8 cellular contexts compared by ENCODE assay signal in the genomic region with DNA sequence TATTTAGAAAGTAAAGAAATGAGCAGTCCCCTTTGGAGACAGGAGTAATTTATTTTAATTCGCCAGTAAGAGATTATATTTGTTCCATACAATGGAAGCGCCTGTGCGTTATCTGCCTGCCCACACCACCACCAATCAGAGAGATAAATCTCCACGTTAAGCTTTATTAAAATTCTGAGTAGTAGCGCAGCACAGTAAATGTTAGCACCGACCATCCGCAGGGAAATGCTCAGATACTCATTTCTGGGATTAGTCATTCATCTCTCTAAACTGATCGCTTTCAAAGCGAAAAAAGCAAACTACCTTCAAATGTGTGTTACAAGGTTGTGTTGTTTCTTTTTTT. TPM values are rescaled to one million over a fixed set of nuclear protein-coding genes. Genes with fewer than 3 reads are reported as not detected.
A peak's percentile ranks its signal among the peaks of the same experiment; 100 is the strongest.
DNase-seq lines count a peak whose midpoint lies in the region; ATAC-seq, FAIRE-seq and TF ChIP-seq lines count a peak whose summit lies in the region.

No MANE protein-coding gene starts in this region.

- H3K4me2 ChIP-seq in A549, result peak overlapping the region; percentile 84

- H3K36me3 ChIP-seq in HAP-1 (replicated peaks) (peaks cover 12% of the 10 kb centered on the region), spleen (peaks cover 0 to 37% (median 10%) of the 10 kb centered on the region in 6 donors)

- 3% methylated on average over 9 of the region's 9 CpGs for WGBS in A549 (ENCODE audit: missing lambda C conversion rate)
- WGBS in spleen, 5 donors, result 6 to 10% (median 7%) methylated on average over 9 of the region's 9 CpGs

- no peak for TF ChIP-seq EP300 in A549 (IDR thresholded peaks at IDR 0.05)

- intact Hi-C loops in spleen (cut with DNase I; ENCODE audit: low total_unique reads), result loop anchor here (10.0 kb wide), 1 partner anchor 62 kb away; no protein-coding TSS in a partner anchor
- intact Hi-C loops in left colon (cut with DNase I, micrococcal nuclease), result no loop called here

- peaks cover 66% of the 10 kb centered on the region for H3K4me1 ChIP-seq in A549
- peaks cover 39% of the 10 kb centered on the region for H3K4me1 ChIP-seq in HAP-1
- H3K4me1 ChIP-seq in spleen, result peaks cover 0 to 78% (median 35%) of the 10 kb centered on the region in 6 donors

- no peak for TF ChIP-seq CTCF in A549 (IDR thresholded peaks at IDR 0.05)
- no peak for TF ChIP-seq CTCF in spleen (IDR thresholded peaks at IDR 0.05 in 8 of 11, conservative IDR thresholded peaks at IDR 0.05 in 3 of 11)

- TF ChIP-seq POLR2A in A549 (IDR thresholded peaks at IDR 0.05; ENCODE audit: low read length) (no peak), spleen (IDR thresholded peaks at IDR 0.05) (no peak)

- H3K4me3 ChIP-seq in A549, result peak overlapping the region; percentile 93
- peak overlapping the region; percentile 71 for H3K4me3 ChIP-seq in HAP-1
- peak overlapping the region; percentile 60 to 90 (median 76) for H3K4me3 ChIP-seq in spleen

- TF ChIP-seq RAD21 in A549 (conservative IDR thresholded peaks at IDR 0.05 in 1 of 2, IDR thresholded peaks at IDR 0.05 in 1 of 2), result no peak

- in situ Hi-C loops in HAP-1 (cut with MboI; ENCODE audit: low sequenced_read_pairs), result loop anchor here (10.0 to 25.0 kb wide), 2 partner anchors 368 to 580 kb away; a partner anchor contains a TSS

- POLR2A ChIA-PET in A549 (lab: Yijun Ruan, JAX), result interaction anchor here (0.7 to 1.7 kb wide), 5 partner anchors 9 to 1440 kb away, joined by 3 to 5 read pairs (median 3); partner anchors contain the start of gene DYRK1A

- H3K9me3 ChIP-seq in A549 (no peaks in the 10 kb centered on the region), HAP-1 (no peaks in the 10 kb centered on the region), spleen (no peaks in the 10 kb centered on the region)

- FAIRE-seq in A549 (lab: Jason Lieb, UNC) (no peak), urothelium cell line (lab: Jason Lieb, UNC) (no peak)

- DNase-seq in A549 (ENCODE audit: low read depth in 1 of 2, low spot score in 1 of 2), result no peak
- peak; percentile 33 to 50 for DNase-seq in HAP-1 (ENCODE audit: low spot score in 2 of 2)
- DNase-seq in activated CD4-positive, alpha-beta T cell treated with anti-CD3 and anti-CD28 coated beads, Interleukin-2, amount 50 U/mL, for 48 hours, result peak; percentile 18 to 35
- DNase-seq in hepatic stellate cell (ENCODE audit: low spot score), result peak; percentile 53
- no peak for DNase-seq in spleen
- DNase-seq in urothelium cell line (ENCODE audit: low spot score), result no peak
- DNase-seq in left colon, result no peak

- ATAC-seq in A549 (no peak), left colon (no peak), HG03354 (IDR thresholded peaks at IDR 0.05; ENCODE audit: poor library complexity, severe bottlenecking, unreplicated experiment) (no peak)

- H3K27ac ChIP-seq in A549 (peak overlapping the region; percentile 98 to 99), spleen (peak overlapping the region; percentile 90 to 99 (median 98))

- CTCF ChIA-PET in A549 (lab: Yijun Ruan, JAX), result interaction anchor here (0.6 to 3.7 kb wide), 6 partner anchors 9 to 376 kb away, joined by 3 to 13 read pairs (median 4); no protein-coding TSS in a partner anchor

- no peaks in the 10 kb centered on the region for H3K27me3 ChIP-seq in HAP-1 (ENCODE audit: low read depth)
- H3K27me3 ChIP-seq in spleen (replicated peaks in 1 of 7), result peaks cover 0 to 12% (median 0%) of the 10 kb centered on the region in 7 donors

TF ChIP-seq in A549, 52 proteins besides CTCF, POLR2A, EP300 and RAD21:
- no peak for TF ChIP-seq SMC3 (IDR thresholded peaks at IDR 0.05)
- no peak for TF ChIP-seq POLR2AphosphoS2 (conservative IDR thresholded peaks at IDR 0.05; ENCODE audit: low read length)
- TF ChIP-seq JUNB (IDR thresholded peaks at IDR 0.05), result no peak
- TF ChIP-seq JUN (IDR thresholded peaks at IDR 0.05), result no peak
- TF ChIP-seq EHMT2 (IDR thresholded peaks at IDR 0.05; ENCODE audit: low read depth), result no peak
- TF ChIP-seq HDAC2 (IDR thresholded peaks at IDR 0.05), result no peak
TF ChIP-seq in A549: peak in this region for 0.

RNA-seq across cellular contexts. Expression of gene ETS2, which starts 1.2 kb away (rescaled TPM):
- polyA plus RNA-seq in A549 (2011; rRNA removed) (41.6 and 42.6 TPM in 2 replicates), A549 (2017; fragmentation: RNase III; extraction: RNeasy Plus Mini Kit Qiagen cat#74134 plus additional on column Dnase treatment) (45.5 to 48.0 TPM (median 46.1 TPM) in 3 replicates), spleen (100 to 1,000 TPM in 1 of 3 donors, 10 to 100 TPM in 2; 44.4 to 113 (median 44.6) TPM)
- 35.1 and 45.9 TPM in 2 replicates for polyA plus RNA-seq in A549 (2012; cell fraction: cytosol; rRNA removed)
- polyA plus RNA-seq in A549 (2012; cell fraction: nucleus; rRNA removed), result 87.4 and 104 TPM in 2 replicates
- polyA minus RNA-seq in A549 (2011; rRNA and poly(A)+ RNA removed), result 38.4 and 46.6 TPM in 2 replicates
- total RNA-seq in spleen (100 to 1,000 TPM; 287 to 590 (median 388) TPM), left colon (100 to 1,000 TPM; 158 to 274 TPM)

Comparison
In these comparisons a context has a peak if more than half of its experiments do, and no peak if none do; other contexts are left out.
1. DNase-seq: peak in HAP-1 (2 of 2), activated CD4-positive, alpha-beta T cell treated with anti-CD3 and anti-CD28 coated beads, Interleukin-2, amount 50 U/mL, for 48 hours (2 of 2) and hepatic stellate cell (single experiment); none in A549 (0 of 2), spleen (single experiment), urothelium cell line (single experiment) and left colon (0 of 2).
2. Peak in every context shown above with its lines, with median percentiles within 50 percentile points of each other: H3K4me3 ChIP-seq.